Comparison of ENCODE assay signal across 21 cellular contexts in the genomic region with DNA sequence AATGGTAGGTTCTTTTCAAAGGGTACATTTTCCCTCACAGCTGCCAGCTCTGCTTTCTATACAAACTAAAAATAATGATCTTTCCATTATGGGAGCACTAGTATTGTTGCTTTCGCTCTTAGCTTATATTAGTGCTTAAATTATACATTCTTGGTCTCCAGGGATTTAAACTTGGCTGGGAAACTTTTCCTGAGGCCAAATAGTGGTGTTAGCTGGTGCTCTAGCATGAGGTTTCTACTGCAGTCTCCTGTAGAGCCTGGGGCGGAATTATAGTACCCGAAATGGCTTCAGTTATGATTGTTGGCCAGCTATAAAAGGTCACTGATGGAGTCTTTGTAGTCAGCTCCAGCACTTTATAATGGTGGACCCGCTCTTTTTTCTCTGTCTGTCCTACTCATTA.
"Had no signal": no experiment of that assay in that cellular context is flagged by ENCODE, and none has a peak within 500 bp of the region (broad histone marks: within the 10 kb centered on the region; RNA-seq: fewer than 3 reads in every experiment).

No MANE protein-coding gene starts in this region.

- H3K36me3 Mint-ChIP-seq: naive B cell had no signal

- H3K4me3 Mint-ChIP-seq: activated B cell treated with CpG ODN at 0.5 μM for 24 hours; activated T-cell treated with anti-CD3 and anti-CD28 coated beads, Interleukin-2, amount 50 U/mL, for 72 hours; effector memory CD8-positive, alpha-beta T cell; mesothelial cell of epicardium; naive B cell had no signal

- H3K27ac ChIP-seq: gastroesophageal sphincter, heart right ventricle, neutrophil, tibial artery had no signal

- H3K27me3 ChIP-seq: gastroesophageal sphincter, neutrophil, tibial artery had no signal

- H3K9me3 ChIP-seq: gastroesophageal sphincter, heart right ventricle, neutrophil, tibial artery had no signal

- H3K27me3 Mint-ChIP-seq: activated B cell treated with CpG ODN at 0.5 μM for 24 hours; effector memory CD8-positive, alpha-beta T cell; naive B cell had no signal

- H3K4me1 Mint-ChIP-seq: activated B cell treated with CpG ODN at 0.5 μM for 24 hours, naive B cell had no signal

- H3K4me3 ChIP-seq: gastroesophageal sphincter, heart right ventricle, lung, tibial artery had no signal

- DNase-seq: activated B cell treated with CpG ODN at 0.5 μM for 24 hours; activated CD4-positive, alpha-beta T cell treated with anti-CD3 and anti-CD28 coated beads for 48 hours; activated CD8-positive, alpha-beta memory T cell treated with anti-CD3 and anti-CD28 coated beads, Interleukin-2, amount 50 U/mL, for 48 hours; activated gamma-delta T cell; activated T-cell treated with anti-CD3 and anti-CD28 coated beads, Interleukin-2, amount 50 U/mL, for 72 hours; central memory CD4-positive, alpha-beta T cell; dermis blood vessel endothelial cell; effector memory CD8-positive, alpha-beta T cell; heart right ventricle; islet precursor cell; naive B cell; retina; stimulated activated CD4-positive, alpha-beta T cell treated with anti-CD3 and anti-CD28 coated beads, Interleukin-15, amount 100 ng/mL, for 24 hours; stimulated activated CD4-positive, alpha-beta T cell treated with anti-CD3 and anti-CD28 coated beads, Interleukin-4, amount 100 ng/mL, for 24 hours; stimulated activated naive CD4-positive, alpha-beta T cell; tibial artery had no signal

- H3K27ac Mint-ChIP-seq: activated B cell treated with CpG ODN at 0.5 μM for 24 hours; activated naive CD4-positive, alpha-beta T cell treated with anti-CD3 and anti-CD28 coated beads, Interleukin-2, amount 50 U/mL, for 72 hours; activated T-cell treated with anti-CD3 and anti-CD28 coated beads, Interleukin-2, amount 50 U/mL, for 72 hours; effector memory CD8-positive, alpha-beta T cell; mesothelial cell of epicardium; naive B cell had no signal

- H3K4me1 ChIP-seq: heart right ventricle had no signal

- H3K36me3 ChIP-seq: gastroesophageal sphincter, heart right ventricle, neutrophil, tibial artery had no signal
